In the genomic region with DNA sequence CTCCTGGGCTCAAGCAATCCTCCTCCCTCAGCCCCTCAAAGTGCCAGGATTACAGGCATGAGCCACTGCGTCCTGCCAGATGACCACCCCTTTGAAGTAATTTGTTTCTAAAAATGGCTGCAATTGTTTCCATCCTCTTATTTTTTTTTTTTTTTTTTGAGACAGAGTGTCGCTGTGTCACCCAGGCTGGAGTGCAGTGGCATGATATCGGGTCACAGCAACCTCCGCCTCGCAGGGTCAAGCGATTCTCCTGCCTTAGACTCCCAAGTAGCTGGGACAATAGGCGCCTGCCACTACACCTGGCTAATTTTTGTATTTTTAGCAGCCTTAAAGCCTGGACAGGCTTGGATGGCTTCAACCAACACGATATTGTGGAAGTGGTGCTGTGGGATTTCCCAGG, we compare ENCODE assay signal across 22 cellular contexts.
"Had no signal": no experiment of that assay in that cellular context is flagged by ENCODE, and none has a peak within 500 bp of the region (broad histone marks: within the 10 kb centered on the region; RNA-seq: fewer than 3 reads in every experiment).

No MANE protein-coding gene starts in this region.

- H3K27ac ChIP-seq: SJSA1, SK-N-MC had no signal

- H3K4me1 ChIP-seq: SJSA1 had no signal

- H3K4me3 ChIP-seq: MG63, SJSA1, SK-N-MC had no signal

- H3K27me3 ChIP-seq: MG63 had no signal

- DNase-seq: IMR-90, Karpas-422, KG1, MG63, NCI-H1092, NCI-H1105 treated with DMSO at 0.1 percent for 48 hours, NCI-H1417 treated with DMSO at 0.1 percent for 48 hours, NCI-H146, NCI-H187, NCI-H2029, NCI-H2081 treated with DMSO at 0.1 percent for 48 hours, NCI-H2171 treated with DMSO at 0.1 percent for 48 hours, NCI-H226, NCI-H446, NCI-H510A, NCI-H524 treated with DMSO at 0.1 percent for 48 hours, NCI-H69, NCI-H774, Right ventricle myocardium superior, SIG-M5 had no signal

- H3K9me3 ChIP-seq: MG63, SJSA1 had no signal

- H3K36me3 ChIP-seq: MG63, SJSA1 had no signal
